In genomic region chr16:89576173-89577054, GRCh38 we compare ENCODE assay signal across 14 cellular contexts. TPM values are rescaled to one million over a fixed set of nuclear protein-coding genes. Genes with fewer than 3 reads are reported as not detected.
DNase-seq lines count a peak whose midpoint lies in the region; ATAC-seq, FAIRE-seq and TF ChIP-seq lines count a peak whose summit lies in the region.
"Had no signal": no experiment of that assay in that cellular context is flagged by ENCODE, and none has a peak within 500 bp of the region (broad histone marks: within the 10 kb centered on the region; RNA-seq: fewer than 3 reads in every experiment).

No MANE protein-coding gene starts in this region.

- in situ Hi-C loops in K562 (cut with MboI): no loop called here
- in situ Hi-C loops in G401 (cut with HindIII; ENCODE audit: low sequenced_read_pairs): no loop called here

- intact Hi-C loops in K562 (cut with micrococcal nuclease): loop anchor here (10.0 kb wide), 1 partner anchor 68 kb away; no protein-coding TSS in a partner anchor

- CTCF ChIA-PET in K562 (lab: Yijun Ruan, JAX; ENCODE audit: low intra/inter-chr PET ratio): no interaction called here

- peak; percentile 85 for DNase-seq in H7
- peak in 2 of 4 experiments; percentile 42 to 43 for DNase-seq in K562 (ENCODE audit: extremely low read depth in 1 of 4, low spot score in 3 of 4)
- no peak for DNase-seq in G401 (ENCODE audit: low spot score)
- no peak for DNase-seq in superior temporal gyrus (ENCODE audit: extremely low spot score)
- DNase-seq: activated CD4-positive, CD25-positive, alpha-beta regulatory T cell treated with anti-CD3 and anti-CD28 coated beads, Interleukin-2, amount 50 U/mL, for 72 hours; activated gamma-delta T cell; dermis blood vessel endothelial cell; NCI-H526 treated with DMSO at 0.1 percent for 48 hours had no signal

- ATAC-seq in K562: no peak
- no peak for ATAC-seq in HG02870 (IDR thresholded peaks at IDR 0.05; ENCODE audit: unreplicated experiment)
- ATAC-seq in GM18861 (IDR thresholded peaks at IDR 0.05; ENCODE audit: unreplicated experiment): no peak

- BruUV-seq in K562 (replicated peaks; lab: Mats Ljungman, UMichigan): no TSS peak

- TF ChIP-seq POLR2A in K562 (conservative IDR thresholded peaks at IDR 0.05): no peak

- H3K9me3 ChIP-seq in K562 (replicated peaks; ENCODE audit: control insufficient read depth, insufficient read depth, low read depth, low read length) (peaks cover 7% of the 10 kb centered on the region), iPS-15b (ENCODE audit: control insufficient read depth, insufficient read depth, low read length) (no peaks in the 10 kb centered on the region)

- FAIRE-seq in K562 (lab: Jason Lieb, UNC): no peak

- H3K9ac ChIP-seq in K562 (ENCODE audit: insufficient read depth in 1 of 2, low read depth in 2 of 2, low read length in 2 of 2) (peak overlapping the region; percentile 71 to 98), iPS-15b (ENCODE audit: low read depth, low read length) (peak overlapping the region; percentile 37)

- H3K4me2 ChIP-seq in K562 (ENCODE audit: insufficient read depth, low read length): peak overlapping the region; percentile 78

- TF ChIP-seq EP300 in K562 (IDR thresholded peaks at IDR 0.05; ENCODE audit: low read length): no peak

- peak overlapping the region; percentile 76; the same call in 1 of the 2 replicates for H2AFZ ChIP-seq in K562 (ENCODE audit: low read depth, low read length)

- TF ChIP-seq CTCF in 22Rv1 (IDR thresholded peaks at IDR 0.05): no peak
- TF ChIP-seq CTCF in K562 (IDR thresholded peaks at IDR 0.05 in 2 of 3, conservative IDR thresholded peaks at IDR 0.05 in 1 of 3; ENCODE audit: insufficient read depth in 2 of 3, low read depth in 1 of 3, low read length in 3 of 3): no peak

- no peak for TF ChIP-seq RAD21 in K562 (CRISPR knock-in tag; conservative IDR thresholded peaks at IDR 0.05 in 1 of 2, IDR thresholded peaks at IDR 0.05 in 1 of 2)

- H3K27me3 ChIP-seq in H7 (ENCODE audit: control insufficient read depth, insufficient read depth, low read length): peaks cover 30% of the 10 kb centered on the region
- H3K27me3 ChIP-seq in K562 (ENCODE audit: control insufficient read depth in 2 of 2, insufficient read depth in 2 of 2, low read length in 2 of 2): no peaks in the 10 kb centered on the region
- H3K27me3 ChIP-seq in iPS-15b (ENCODE audit: control insufficient read depth, insufficient read depth, low read length): peaks cover 7% of the 10 kb centered on the region

- peak overlapping the region; percentile 86 for H3K27ac ChIP-seq in 22Rv1
- peak overlapping the region; percentile 78 for H3K27ac ChIP-seq in K562 (ENCODE audit: extremely low read depth, low read depth, low read length)
- H3K27ac ChIP-seq: SJSA1 had no signal

- peaks cover 29% of the 10 kb centered on the region for H3K79me2 ChIP-seq in K562 (ENCODE audit: control insufficient read depth, insufficient read depth, low read length)

- peaks cover 5 to 52% of the 10 kb centered on the region in 2 experiments for H3K4me1 ChIP-seq in K562 (replicated peaks in 1 of 2; ENCODE audit: control insufficient read depth in 2 of 2, insufficient read depth in 2 of 2, low read length in 2 of 2)
- H3K4me1 ChIP-seq in iPS-15b (ENCODE audit: control insufficient read depth, insufficient read depth, low read length): no peaks in the 10 kb centered on the region

- peak overlapping the region; percentile 61 for H3K4me3 ChIP-seq in H7 (ENCODE audit: insufficient read depth, low read depth, low read length)
- peak overlapping the region; percentile 57 for H3K4me3 ChIP-seq in K562
- peak overlapping the region; percentile 55 for H3K4me3 ChIP-seq in iPS-15b (ENCODE audit: low read depth, low read length)
- H3K4me3 ChIP-seq: SJSA1 had no signal

- POLR2A ChIA-PET in K562 (lab: Yijun Ruan, JAX): interaction anchor here (0.6 to 1.7 kb wide), 4 partner anchors 12 to 766 kb away, joined by 3 to 15 read pairs (median 3); no protein-coding TSS in a partner anchor

- H3K36me3 ChIP-seq in H7 (replicated peaks; ENCODE audit: control insufficient read depth, insufficient read depth, low read length) (no peaks in the 10 kb centered on the region; the same call in 1 of the 2 replicates), K562 (ENCODE audit: control insufficient read depth, insufficient read depth, low read length) (peaks cover 41% of the 10 kb centered on the region), iPS-15b (ENCODE audit: control insufficient read depth, insufficient read depth, low read length) (peaks cover 11% of the 10 kb centered on the region)
- H3K36me3 ChIP-seq: SJSA1 had no signal

- WGBS in K562 (ENCODE audit: insufficient coverage, low coverage, missing lambda C conversion rate): 25% methylated on average over 40 of the region's 87 CpGs

- H4K20me1 ChIP-seq in K562 (replicated peaks; ENCODE audit: control insufficient read depth, insufficient read depth, low read length): no peaks in the 10 kb centered on the region

- peaks cover 4% of the 10 kb centered on the region for H3K9me1 ChIP-seq in K562 (ENCODE audit: control insufficient read depth, insufficient read depth, low read length)

TF ChIP-seq in K562, 482 proteins besides CTCF, POLR2A, EP300 and RAD21 (continues in another document):
- TF ChIP-seq FUS (optimal IDR thresholded peaks at IDR 0.05; ENCODE audit: low read depth, low read length) (no peak), NELFE (IDR thresholded peaks at IDR 0.05; ENCODE audit: insufficient read depth, insufficient read length) (no peak)

RNA-seq across cellular contexts. Expression of gene CPNE7, which starts 0.9 kb away (rescaled TPM):
- total RNA-seq in H7 (2014; rRNA removed; shearing (Covaris generic)): 5.9 and 11.8 TPM in 2 replicates
- 170 and 336 TPM in 2 replicates for total RNA-seq in K562 (2011; cell fraction: chromatin; rRNA removed; ENCODE audit: low replicate concordance)
- total RNA-seq in K562 (2011; cell fraction: nucleolus; rRNA removed): 170 and 181 TPM in 2 replicates
- 123 and 131 TPM in 2 replicates for total RNA-seq in K562 (2011; cell fraction: nucleoplasm; rRNA removed)
- total RNA-seq in K562 (2014; rRNA removed): 46.8 and 63.6 TPM in 2 replicates
- 16.2 and 18.8 TPM in 2 replicates for total RNA-seq in K562 (2014; rRNA removed; fragmentation: Illumina TruSeq; extraction: Trizol)
- total RNA-seq in K562 (2015; rRNA removed; fragmentation: Illumina TruSeq; extraction: Trizol): 16.9 and 18.5 TPM in 2 replicates
- total RNA-seq in K562 (2021): 58.8 and 73.4 TPM in 2 replicates
- 32.7 and 33.6 TPM in 2 replicates for polyA plus RNA-seq in K562 (2011; rRNA removed)
- 19.6 and 36.0 TPM in 2 replicates for polyA plus RNA-seq in K562 (2011; cell fraction: cytosol; rRNA removed)
- 330 and 699 TPM in 2 replicates for polyA plus RNA-seq in K562 (2011; cell fraction: nucleus; rRNA removed)
- 44.5 and 48.7 TPM in 2 replicates for polyA plus RNA-seq in K562 (2012)
- 31.5 and 39.1 TPM in 2 replicates for polyA plus RNA-seq in K562 (2014; fragmentation: Illumina TruSeq; extraction: Trizol)
- polyA plus RNA-seq in K562 (2014; fragmentation: Nextera tagmentation; extraction: Ambion mirVana): 1 to 10 TPM in 1 of 2 experiments, under 1 TPM in 1; 0.30 to 1.9 TPM
- 67.3 and 78.1 TPM in 2 replicates for polyA plus RNA-seq in K562 (2014; rRNA removed)
- 9.2 TPM in 2 replicates for polyA minus RNA-seq in K562 (2011; rRNA and poly(A)+ RNA removed)
- 10.7 and 11.9 TPM in 2 replicates for polyA minus RNA-seq in K562 (2011; cell fraction: cytosol; rRNA and poly(A)+ RNA removed)
- polyA minus RNA-seq in K562 (2011; cell fraction: nucleus; rRNA and poly(A)+ RNA removed): 34.3 and 47.3 TPM in 2 replicates
- total RNA-seq in G401 (2014; rRNA removed; shearing (Covaris generic)): 5.1 and 17.0 TPM in 2 replicates
- polyA plus RNA-seq: naive thymus-derived CD4-positive, alpha-beta T cell had no signal

RNA-seq across cellular contexts. Expression of gene RPL13, which starts 15.9 kb away (rescaled TPM):
- total RNA-seq in H7 (2014; rRNA removed; shearing (Covaris generic)): 6,334 and 6,497 TPM in 2 replicates
- total RNA-seq in K562 (2011; cell fraction: chromatin; rRNA removed; ENCODE audit: low replicate concordance): 190 and 375 TPM in 2 replicates
- 1,145 and 1,282 TPM in 2 replicates for total RNA-seq in K562 (2011; cell fraction: nucleolus; rRNA removed)
- total RNA-seq in K562 (2011; cell fraction: nucleoplasm; rRNA removed): 741 and 1,472 TPM in 2 replicates
- total RNA-seq in K562 (2014; rRNA removed): 6,042 and 8,261 TPM in 2 replicates
- total RNA-seq in K562 (2014; rRNA removed; fragmentation: Illumina TruSeq; extraction: Trizol): 916 and 1,208 TPM in 2 replicates
- total RNA-seq in K562 (2015; rRNA removed; fragmentation: Illumina TruSeq; extraction: Trizol): 2,074 and 2,169 TPM in 2 replicates
- total RNA-seq in K562 (2021): 2,859 and 3,283 TPM in 2 replicates
- polyA plus RNA-seq in K562 (2011; rRNA removed): 1,633 and 2,887 TPM in 2 replicates
- polyA plus RNA-seq in K562 (2011; cell fraction: cytosol; rRNA removed): 3,426 and 8,334 TPM in 2 replicates
- 2,104 and 2,686 TPM in 2 replicates for polyA plus RNA-seq in K562 (2011; cell fraction: nucleus; rRNA removed)
- 2,765 and 5,488 TPM in 2 replicates for polyA plus RNA-seq in K562 (2012)
- 1,258 and 1,518 TPM in 2 replicates for polyA plus RNA-seq in K562 (2014; fragmentation: Illumina TruSeq; extraction: Trizol)
- polyA plus RNA-seq in K562 (2014; fragmentation: Nextera tagmentation; extraction: Ambion mirVana): 100 to 1,000 TPM; 227 to 348 TPM
- 4,293 and 4,381 TPM in 2 replicates for polyA plus RNA-seq in K562 (2014; rRNA removed)
- polyA minus RNA-seq in K562 (2011; rRNA and poly(A)+ RNA removed): 413 and 474 TPM in 2 replicates
- polyA minus RNA-seq in K562 (2011; cell fraction: cytosol; rRNA and poly(A)+ RNA removed): 1,370 and 2,343 TPM in 2 replicates
- polyA minus RNA-seq in K562 (2011; cell fraction: nucleus; rRNA and poly(A)+ RNA removed): 505 and 641 TPM in 2 replicates
- total RNA-seq in G401 (2014; rRNA removed; shearing (Covaris generic)): 5,258 and 7,265 TPM in 2 replicates

RNA-seq across cellular contexts. Expression of gene DPEP1, which starts 37.0 kb away (rescaled TPM):
- 2.6 and 2.7 TPM in 2 replicates for total RNA-seq in H7 (2014; rRNA removed; shearing (Covaris generic))
- total RNA-seq in K562 (2011; cell fraction: chromatin; rRNA removed; ENCODE audit: low replicate concordance): 0.23 TPM in 1 of 2 replicates, not detected in the other
- 0.67 and 1.3 TPM in 2 replicates for total RNA-seq in K562 (2011; cell fraction: nucleolus; rRNA removed)
- 0.46 TPM in 1 of 2 replicates, not detected in the other for total RNA-seq in K562 (2011; cell fraction: nucleoplasm; rRNA removed)
- total RNA-seq in K562 (2014; rRNA removed) (0.14 TPM in 1 of 2 replicates, not detected in the other), K562 (2014; rRNA removed; fragmentation: Illumina TruSeq; extraction: Trizol) (not detected in 2 replicates), K562 (2015; rRNA removed; fragmentation: Illumina TruSeq; extraction: Trizol) (not detected in 2 replicates), K562 (2021) (0.20 and 0.22 TPM in 2 replicates)
- polyA plus RNA-seq in K562 (2011; rRNA removed) (0.31 and 0.34 TPM in 2 replicates), K562 (2014; fragmentation: Illumina TruSeq; extraction: Trizol) (0.08 TPM in 1 of 2 replicates, not detected in the other), K562 (2014; fragmentation: Nextera tagmentation; extraction: Ambion mirVana) (not detected), K562 (2014; rRNA removed) (0.18 TPM in 1 of 2 replicates, not detected in the other)
- polyA plus RNA-seq in K562 (2011; cell fraction: cytosol; rRNA removed): 0.22 and 1.2 TPM in 2 replicates
- 1.1 TPM in 2 replicates for polyA plus RNA-seq in K562 (2011; cell fraction: nucleus; rRNA removed)
- polyA plus RNA-seq in K562 (2012): 0.17 and 0.21 TPM in 2 replicates
- polyA minus RNA-seq in K562 (2011; rRNA and poly(A)+ RNA removed): not detected in 2 replicates
- polyA minus RNA-seq in K562 (2011; cell fraction: cytosol; rRNA and poly(A)+ RNA removed): not detected in 2 replicates
- not detected in 2 replicates for polyA minus RNA-seq in K562 (2011; cell fraction: nucleus; rRNA and poly(A)+ RNA removed)
- 0.55 TPM in 1 of 2 replicates, not detected in the other for total RNA-seq in G401 (2014; rRNA removed; shearing (Covaris generic))
- total RNA-seq: naive thymus-derived CD4-positive, alpha-beta T cell had no signal
- polyA plus RNA-seq: naive thymus-derived CD4-positive, alpha-beta T cell had no signal
